ENCODE assay signal across 8 cellular contexts in the genomic region with DNA sequence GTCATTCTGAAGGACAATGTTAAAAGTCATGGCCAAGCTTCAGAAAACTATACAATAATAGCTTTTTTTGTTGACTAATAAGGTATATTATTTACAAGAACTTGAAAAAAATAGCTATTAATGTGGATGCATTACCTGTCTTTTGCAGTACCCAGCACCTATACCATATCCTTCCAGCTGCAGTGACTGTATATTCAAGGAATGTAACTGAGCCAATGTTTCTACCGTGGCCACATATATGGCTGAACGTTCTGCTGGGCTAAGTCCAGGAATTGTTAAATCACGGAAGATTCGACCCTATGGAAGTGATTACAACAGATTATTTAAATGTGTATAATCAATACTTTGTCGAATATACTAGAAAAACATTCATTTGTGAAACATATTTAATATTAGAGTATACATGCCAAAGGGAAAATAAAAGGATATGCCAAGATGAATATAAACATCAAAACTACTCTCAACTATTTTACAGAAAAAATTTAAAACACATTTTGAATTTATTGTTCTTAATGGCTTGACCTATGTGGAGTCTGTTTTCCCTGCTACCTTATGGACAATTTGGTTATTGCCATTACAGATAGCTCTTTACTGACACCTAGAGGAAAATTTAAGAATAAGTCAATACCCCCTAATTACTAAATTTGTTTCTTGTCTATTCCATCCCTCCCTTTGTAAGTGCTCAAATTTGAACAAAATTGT. TPM values are rescaled to one million over a fixed set of nuclear protein-coding genes. Genes with fewer than 3 reads are reported as not detected.
DNase-seq lines count a peak whose midpoint lies in the region; ATAC-seq, FAIRE-seq and TF ChIP-seq lines count a peak whose summit lies in the region.

No MANE protein-coding gene starts in this region.

- no TSS peak for BruUV-seq in endothelial cell of umbilical vein (replicated peaks; lab: Mats Ljungman, UMichigan)

- H3K9me3 ChIP-seq in Karpas-422 (ENCODE audit: low read length), result no peaks in the 10 kb centered on the region
- no peaks in the 10 kb centered on the region for H3K9me3 ChIP-seq in endothelial cell of umbilical vein (replicated peaks; ENCODE audit: control insufficient read depth, insufficient read depth, low read length)
- no peaks in the 10 kb centered on the region for H3K9me3 ChIP-seq in naive thymus-derived CD4-positive, alpha-beta T cell (ENCODE audit: control insufficient read depth in 2 of 3, low read length in 3 of 3)

- peaks cover 7% of the 10 kb centered on the region; the same call in 1 of the 2 replicates for H3K79me2 ChIP-seq in Karpas-422 (ENCODE audit: low read length)
- H3K79me2 ChIP-seq in endothelial cell of umbilical vein (ENCODE audit: control insufficient read depth, insufficient read depth, low read length), result no peaks in the 10 kb centered on the region

- dilution Hi-C loops in endothelial cell of umbilical vein (cut with MboI; ENCODE audit: extremely low pct_ligation_motif_present, low sequenced_read_pairs), result loop anchor here (25.0 kb wide), 1 partner anchor 105 kb away; no protein-coding TSS in a partner anchor

- TF ChIP-seq CTCF in endothelial cell of umbilical vein (IDR thresholded peaks at IDR 0.05; ENCODE audit: extremely low read depth in 1 of 2, insufficient read depth in 1 of 2, low read depth in 1 of 2, low read length in 2 of 2), result peak; percentile 37 to 45

- H3K36me3 Mint-ChIP-seq in naive thymus-derived CD4-positive, alpha-beta T cell, result peaks cover 4 to 22% (median 17%) of the 10 kb centered on the region in 5 donors

- no peaks in the 10 kb centered on the region for H3K27me3 Mint-ChIP-seq in naive thymus-derived CD4-positive, alpha-beta T cell

- CTCF ChIA-PET in endothelial cell of umbilical vein (lab: Charles Lee), result interaction anchor here (0.6 to 6.8 kb wide), 31 partner anchors 11 to 288 kb away, joined by 3 to 423 read pairs (median 8); a partner anchor contains a TSS
- CTCF ChIA-PET in naive thymus-derived CD4-positive, alpha-beta T cell (lab: Charles Lee), result interaction anchor here (0.6 to 2.2 kb wide), 10 partner anchors 11 to 290 kb away, joined by 3 to 11 read pairs (median 4); no protein-coding TSS in a partner anchor

- no peak overlapping the region for H3K27ac Mint-ChIP-seq in naive thymus-derived CD4-positive, alpha-beta T cell

- no peak overlapping the region for H3K4me3 ChIP-seq in Karpas-422 (ENCODE audit: low read length)
- no peak overlapping the region for H3K4me3 ChIP-seq in endothelial cell of umbilical vein (replicated peaks in 1 of 3; ENCODE audit: insufficient read depth in 1 of 3, low read depth in 1 of 3, low read length in 3 of 3)
- no peak overlapping the region for H3K4me3 ChIP-seq in naive thymus-derived CD4-positive, alpha-beta T cell (ENCODE audit: low read length)

- H3K4me1 Mint-ChIP-seq in naive thymus-derived CD4-positive, alpha-beta T cell, result peaks cover 0 to 11% (median 3%) of the 10 kb centered on the region in 7 donors

- H3K4me2 ChIP-seq in Karpas-422 (ENCODE audit: low read depth, low read length, poor library complexity, severe bottlenecking) (no peak overlapping the region), endothelial cell of umbilical vein (ENCODE audit: insufficient read depth, low read length) (no peak overlapping the region)

- no peak overlapping the region for H3K9ac ChIP-seq in Karpas-422 (ENCODE audit: low read length)
- H3K9ac ChIP-seq in endothelial cell of umbilical vein (replicated peaks; ENCODE audit: extremely low read depth, insufficient read depth, low read length), result no peak overlapping the region

- POLR2A ChIA-PET in endothelial cell of umbilical vein (lab: Charles Lee), result no interaction called here
- POLR2A ChIA-PET in naive thymus-derived CD4-positive, alpha-beta T cell (lab: Charles Lee), result no interaction called here

- TF ChIP-seq POLR2A in endothelial cell of umbilical vein (IDR thresholded peaks at IDR 0.05; ENCODE audit: low read depth, low read length), result no peak

- H3K9me1 ChIP-seq in endothelial cell of umbilical vein (replicated peaks; ENCODE audit: control insufficient read depth, extremely low read depth, insufficient read depth, low read length), result no peaks in the 10 kb centered on the region

- H3K9me3 Mint-ChIP-seq in naive thymus-derived CD4-positive, alpha-beta T cell, result no peaks in the 10 kb centered on the region

- H3K27me3 ChIP-seq in Karpas-422 (ENCODE audit: low read length), result no peaks in the 10 kb centered on the region
- H3K27me3 ChIP-seq in endothelial cell of umbilical vein (ENCODE audit: control insufficient read depth in 2 of 2, insufficient read depth in 2 of 2, low read length in 2 of 2), result no peaks in the 10 kb centered on the region
- H3K27me3 ChIP-seq in naive thymus-derived CD4-positive, alpha-beta T cell (ENCODE audit: control insufficient read depth in 2 of 2, insufficient read depth in 2 of 2, low read length in 2 of 2), result no peaks in the 10 kb centered on the region

- peak; percentile 67 for ATAC-seq in naive thymus-derived CD4-positive, alpha-beta T cell
- ATAC-seq in GM21526 (IDR thresholded peaks at IDR 0.05; ENCODE audit: low FRiP score, unreplicated experiment) (no peak), GM21447 (IDR thresholded peaks at IDR 0.05; ENCODE audit: unreplicated experiment) (no peak)

- intact Hi-C loops in endothelial cell of umbilical vein (cut with micrococcal nuclease), result loop anchor here (1.0 to 2.0 kb wide), 3 partner anchors 47 to 289 kb away; no protein-coding TSS in a partner anchor
- intact Hi-C loops in naive thymus-derived CD4-positive, alpha-beta T cell (cut with micrococcal nuclease), result loop anchor here (1.0 to 5.0 kb wide), 3 partner anchors 106 to 385 kb away; no protein-coding TSS in a partner anchor

- FAIRE-seq in RCC 7860 (lab: Jason Lieb, UNC) (peak; percentile 86), endothelial cell of umbilical vein (lab: Jason Lieb, UNC) (peak; percentile 73)

- DNase-seq in EL, result peak; percentile 60
- DNase-seq in Karpas-422, result peak; percentile 86
- DNase-seq in RCC 7860 (ENCODE audit: low spot score), result peak; percentile 60
- DNase-seq in endothelial cell of umbilical vein (ENCODE audit: low read depth, low spot score), result peak; percentile 72
- peak in 5 of 9 donors; percentile 17 to 45 (median 36) for DNase-seq in naive thymus-derived CD4-positive, alpha-beta T cell
- DNase-seq in activated gamma-delta T cell treated with Interleukin-2 at 50 U/mL for 16 hours, result no peak

- H4K20me1 ChIP-seq in Karpas-422 (ENCODE audit: insufficient read depth, low read depth, low read length) (no peaks in the 10 kb centered on the region), endothelial cell of umbilical vein (replicated peaks; ENCODE audit: control insufficient read depth, extremely low read depth, insufficient read depth, low read length) (no peaks in the 10 kb centered on the region)

- no peak overlapping the region for H3K27ac ChIP-seq in Karpas-422 (ENCODE audit: low read length)
- H3K27ac ChIP-seq in endothelial cell of umbilical vein (ENCODE audit: insufficient read depth, low read depth, low read length), result no peak overlapping the region
- H3K27ac ChIP-seq in naive thymus-derived CD4-positive, alpha-beta T cell (ENCODE audit: low read depth, low read length), result no peak overlapping the region

- H3K36me3 ChIP-seq in Karpas-422 (ENCODE audit: insufficient read depth, low read length) (no peaks in the 10 kb centered on the region; the same call in 1 of the 2 replicates), endothelial cell of umbilical vein (ENCODE audit: control insufficient read depth in 2 of 2, extremely low read depth in 1 of 2, insufficient read depth in 2 of 2, low read length in 2 of 2) (no peaks in the 10 kb centered on the region)
- peaks cover 7 to 21% (median 11%) of the 10 kb centered on the region in 3 experiments for H3K36me3 ChIP-seq in naive thymus-derived CD4-positive, alpha-beta T cell (ENCODE audit: control insufficient read depth in 2 of 3, insufficient read depth in 3 of 3, low read length in 3 of 3)

- H3K4me1 ChIP-seq in Karpas-422 (ENCODE audit: low read length) (peaks cover 6% of the 10 kb centered on the region; the same call in 1 of the 2 replicates), endothelial cell of umbilical vein (ENCODE audit: control insufficient read depth, extremely low read depth, insufficient read depth, low read length) (peaks cover 29% of the 10 kb centered on the region)
- H3K4me1 ChIP-seq in naive thymus-derived CD4-positive, alpha-beta T cell (ENCODE audit: control insufficient read depth in 2 of 2, insufficient read depth in 2 of 2, low read length in 2 of 2), result no peaks in the 10 kb centered on the region

- no peaks in the 10 kb centered on the region for H3K9me2 ChIP-seq in Karpas-422 (replicated peaks; ENCODE audit: insufficient read depth, low read length)

- no peak overlapping the region for H3K4me3 Mint-ChIP-seq in naive thymus-derived CD4-positive, alpha-beta T cell

- H2AFZ ChIP-seq in Karpas-422 (ENCODE audit: low read length), result no peak overlapping the region
- no peak overlapping the region for H2AFZ ChIP-seq in endothelial cell of umbilical vein (ENCODE audit: low read depth, low read length)

RNA-seq across cellular contexts. Expression of a gene that starts 17.6 kb away (rescaled TPM):
- 16.5 and 25.0 TPM in 2 replicates for total RNA-seq in Karpas-422 (2014; rRNA removed; shearing (Covaris generic); ENCODE audit: low replicate concordance)
- total RNA-seq in endothelial cell of umbilical vein, result 9.6 and 15.2 TPM in 2 replicates
- 13.1 and 17.9 TPM in 2 replicates for polyA plus RNA-seq in endothelial cell of umbilical vein
- polyA plus RNA-seq in endothelial cell of umbilical vein (2011; cell fraction: cytosol; rRNA removed), result 4.6 and 9.2 TPM in 2 replicates
- 151 and 154 TPM in 2 replicates for polyA plus RNA-seq in endothelial cell of umbilical vein (2011; cell fraction: nucleus; rRNA removed)
- polyA plus RNA-seq in endothelial cell of umbilical vein (2012), result 15.5 and 16.8 TPM in 2 replicates
- polyA minus RNA-seq in endothelial cell of umbilical vein, result 18.1 and 37.3 TPM in 2 replicates
- 8.4 TPM for polyA minus RNA-seq in endothelial cell of umbilical vein (2011; cell fraction: cytosol; rRNA and poly(A)+ RNA removed)
- polyA minus RNA-seq in endothelial cell of umbilical vein (2011; cell fraction: nucleus; rRNA and poly(A)+ RNA removed), result 63.0 and 66.1 TPM in 2 replicates
- total RNA-seq in naive thymus-derived CD4-positive, alpha-beta T cell, result 10 to 100 TPM; 15.0 to 33.7 (median 27.5) TPM
- 10 to 100 TPM in 1 of 2 donors, 1 to 10 TPM in 1; 6.0 to 11.7 TPM for polyA plus RNA-seq in naive thymus-derived CD4-positive, alpha-beta T cell

RNA-seq across cellular contexts. Expression of a gene that starts 18.1 kb away (rescaled TPM):
- 59.9 and 62.1 TPM in 2 replicates for total RNA-seq in Karpas-422 (2014; rRNA removed; shearing (Covaris generic); ENCODE audit: low replicate concordance)
- 38.1 and 40.9 TPM in 2 replicates for total RNA-seq in endothelial cell of umbilical vein
- 12.6 and 19.7 TPM in 2 replicates for polyA plus RNA-seq in endothelial cell of umbilical vein
- 18.8 and 21.6 TPM in 2 replicates for polyA plus RNA-seq in endothelial cell of umbilical vein (2011; cell fraction: cytosol; rRNA removed)
- 40.7 and 53.7 TPM in 2 replicates for polyA plus RNA-seq in endothelial cell of umbilical vein (2011; cell fraction: nucleus; rRNA removed)
- polyA plus RNA-seq in endothelial cell of umbilical vein (2012), result 23.2 and 37.4 TPM in 2 replicates
- polyA minus RNA-seq in endothelial cell of umbilical vein, result 25.2 and 28.1 TPM in 2 replicates
- 60.1 TPM for polyA minus RNA-seq in endothelial cell of umbilical vein (2011; cell fraction: cytosol; rRNA and poly(A)+ RNA removed)
- 47.1 and 66.0 TPM in 2 replicates for polyA minus RNA-seq in endothelial cell of umbilical vein (2011; cell fraction: nucleus; rRNA and poly(A)+ RNA removed)
- total RNA-seq in naive thymus-derived CD4-positive, alpha-beta T cell, result 10 to 100 TPM; 26.8 to 41.5 (median 35.5) TPM
- polyA plus RNA-seq in naive thymus-derived CD4-positive, alpha-beta T cell, result 10 to 100 TPM; 42.6 to 43.1 TPM

RNA-seq across cellular contexts. Expression of a gene that starts 44.9 kb away (rescaled TPM):
- 7.4 and 8.4 TPM in 2 replicates for total RNA-seq in Karpas-422 (2014; rRNA removed; shearing (Covaris generic); ENCODE audit: low replicate concordance)
- total RNA-seq in endothelial cell of umbilical vein, result 1.4 and 3.2 TPM in 2 replicates
- 13.5 and 14.3 TPM in 2 replicates for polyA plus RNA-seq in endothelial cell of umbilical vein
- polyA plus RNA-seq in endothelial cell of umbilical vein (2011; cell fraction: cytosol; rRNA removed), result 8.0 and 11.9 TPM in 2 replicates
- polyA plus RNA-seq in endothelial cell of umbilical vein (2011; cell fraction: nucleus; rRNA removed), result 3.8 and 4.9 TPM in 2 replicates
- 1.1 and 1.2 TPM in 2 replicates for polyA plus RNA-seq in endothelial cell of umbilical vein (2012)
- polyA minus RNA-seq in endothelial cell of umbilical vein, result 11.7 and 14.2 TPM in 2 replicates
- polyA minus RNA-seq in endothelial cell of umbilical vein (2011; cell fraction: cytosol; rRNA and poly(A)+ RNA removed), result not detected
- polyA minus RNA-seq in endothelial cell of umbilical vein (2011; cell fraction: nucleus; rRNA and poly(A)+ RNA removed), result 4.5 and 6.7 TPM in 2 replicates
- total RNA-seq in naive thymus-derived CD4-positive, alpha-beta T cell, result under 1 TPM in 3 of 5 experiments, not detected in 2; 0.16 to 0.51 (median 0.19) TPM
- not detected for polyA plus RNA-seq in naive thymus-derived CD4-positive, alpha-beta T cell
